ENCODE assay signal across 29 cellular contexts in the genomic region with DNA sequence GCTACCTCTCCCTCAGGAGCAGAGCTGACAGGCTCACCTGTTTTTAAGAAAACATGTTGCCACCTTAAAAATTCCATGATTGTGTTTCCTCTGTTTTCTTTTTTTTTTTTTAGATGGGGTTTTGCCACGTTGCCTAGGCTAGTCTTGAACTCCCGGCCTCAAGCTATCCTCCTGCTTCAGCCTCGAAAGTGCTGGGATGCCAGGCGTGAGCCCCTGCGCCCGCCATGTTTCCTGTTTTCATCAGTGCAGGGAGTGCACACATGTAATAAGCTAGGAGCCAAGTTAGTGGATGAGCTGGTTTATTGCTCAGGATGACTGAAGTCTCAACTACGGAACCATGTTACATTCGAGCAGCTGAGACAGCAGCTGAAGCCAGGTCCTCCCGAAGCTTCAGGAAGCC. TPM values are rescaled to one million over a fixed set of nuclear protein-coding genes. Genes with fewer than 3 reads are reported as not detected.
A peak's percentile ranks its signal among the peaks of the same experiment; 100 is the strongest.
DNase-seq lines count a peak whose midpoint lies in the region; ATAC-seq and TF ChIP-seq lines count a peak whose summit lies in the region.
"Had no signal": no experiment of that assay in that cellular context is flagged by ENCODE, and none has a peak within 500 bp of the region (broad histone marks: within the 10 kb centered on the region; RNA-seq: fewer than 3 reads in every experiment).

No MANE protein-coding gene starts in this region.

- no peak for DNase-seq in GM23338 (ENCODE audit: low spot score)
- DNase-seq in stimulated activated CD4-positive, alpha-beta T cell treated with anti-CD3 and anti-CD28 coated beads, Interleukin-12 subunit alpha, Interleukin-12 subunit beta, amount 100 ng/mL, for 4 hours, result no peak
- no peak for DNase-seq in NCI-H345 (lab: John Stamatoyannopoulos, UW)
- DNase-seq: ACHN; activated CD4-positive, alpha-beta T cell treated with anti-CD3 and anti-CD28 coated beads, Interleukin-2, amount 50 U/mL, for 1 hour; effector memory CD8-positive, alpha-beta T cell; GOT3; heart right ventricle; midbrain; NCI-H1105; NCI-H510A; Peyer's patch; small intestine; stimulated activated CD4-positive, alpha-beta T cell treated with anti-CD3 and anti-CD28 coated beads, Interleukin-4, amount 100 ng/mL, for 1 hour; stimulated activated naive CD4-positive, alpha-beta T cell; T-helper 2 cell; thyroid gland; WERI-Rb-1 had no signal

- H3K36me3 ChIP-seq in GM23338 (ENCODE audit: insufficient read depth) (no peaks in the 10 kb centered on the region), endocrine pancreas (ENCODE audit: control insufficient read depth, insufficient read depth, low read length) (no peaks in the 10 kb centered on the region), neural cell (ENCODE audit: insufficient read depth, low read length) (no peaks in the 10 kb centered on the region), stomach smooth muscle (ENCODE audit: control insufficient read depth in 2 of 2, insufficient read depth in 2 of 2, low read length in 2 of 2) (peaks cover 12 to 20% of the 10 kb centered on the region in 2 donors)

- no peak overlapping the region for H2AFZ ChIP-seq in GM23338
- H2AFZ ChIP-seq in neural cell (ENCODE audit: low read depth, low read length), result no peak overlapping the region

- peaks cover 31% of the 10 kb centered on the region for H3K36me3 Mint-ChIP-seq in GM23338 (ENCODE audit: low read depth)

- TF ChIP-seq CTCF in GM23338 (conservative IDR thresholded peaks at IDR 0.05; ENCODE audit: low read depth in 2 of 2) (no peak), neural cell (IDR thresholded peaks at IDR 0.05; ENCODE audit: poor library complexity, severe bottlenecking) (no peak)

- no peaks in the 10 kb centered on the region; the same call in 1 of the 3 replicates for H3K9me3 Mint-ChIP-seq in GM23338
- H3K9me3 Mint-ChIP-seq: activated naive CD4-positive, alpha-beta T cell treated with anti-CD3 and anti-CD28 coated beads, Interleukin-2, amount 50 U/mL, for 72 hours; activated T-helper 17 cell treated with anti-CD3 and anti-CD28 coated beads, Interleukin-2, amount 50 U/mL, for 72 hours; effector memory CD8-positive, alpha-beta T cell; IgD-negative memory B cell; nephron had no signal

- no peak overlapping the region for H3K4me3 ChIP-seq in GM23338
- H3K4me3 ChIP-seq in endocrine pancreas (ENCODE audit: control insufficient read depth, insufficient read depth, low read length), result no peak overlapping the region
- no peak overlapping the region for H3K4me3 ChIP-seq in neural cell (ENCODE audit: low read length)
- H3K4me3 ChIP-seq in stomach smooth muscle (ENCODE audit: low read length in 2 of 2), result no peak overlapping the region
- H3K4me3 ChIP-seq: prostate gland, thyroid gland had no signal

- H3K9me3 ChIP-seq in endocrine pancreas (ENCODE audit: control insufficient read depth, low read length) (no peaks in the 10 kb centered on the region), neural cell (ENCODE audit: low read length) (no peaks in the 10 kb centered on the region), stomach smooth muscle (ENCODE audit: control insufficient read depth in 2 of 2, low read length in 2 of 2) (no peaks in the 10 kb centered on the region)
- H3K9me3 ChIP-seq: heart right ventricle, Peyer's patch, prostate gland, thyroid gland had no signal

- no peak for ATAC-seq in GM23338
- no peak for ATAC-seq in GM21515 (IDR thresholded peaks at IDR 0.05; ENCODE audit: unreplicated experiment)
- no peak for ATAC-seq in GM21526 (IDR thresholded peaks at IDR 0.05; ENCODE audit: low FRiP score, unreplicated experiment)
- ATAC-seq: activated naive CD4-positive, alpha-beta T cell treated with anti-CD3 and anti-CD28 coated beads, Interleukin-2, amount 50 U/mL, for 72 hours; activated T-helper 17 cell treated with anti-CD3 and anti-CD28 coated beads, Interleukin-2, amount 50 U/mL, for 72 hours; effector memory CD8-positive, alpha-beta T cell had no signal

- peaks cover 22% of the 10 kb centered on the region for H3K27me3 Mint-ChIP-seq in GM23338 (ENCODE audit: insufficient read depth, low read depth, poor library complexity)
- H3K27me3 Mint-ChIP-seq: activated T-helper 17 cell treated with anti-CD3 and anti-CD28 coated beads, Interleukin-2, amount 50 U/mL, for 72 hours; effector memory CD8-positive, alpha-beta T cell; IgD-negative memory B cell had no signal

- H3K27ac ChIP-seq in GM23338 (ENCODE audit: low read depth) (peak overlapping the region; percentile 5; the same call in 1 of the 2 replicates), neural cell (ENCODE audit: low read length) (no peak overlapping the region), stomach smooth muscle (ENCODE audit: low read length) (peak overlapping the region; percentile 70)
- H3K27ac ChIP-seq: C4-2B had no signal

- H3F3A ChIP-seq in GM23338 (replicated peaks; ENCODE audit: low read depth) (peaks cover 17% of the 10 kb centered on the region), neural cell (ENCODE audit: insufficient read depth, low read length, poor library complexity, severe bottlenecking) (no peaks in the 10 kb centered on the region)

- H3K4me1 Mint-ChIP-seq in GM23338, result peaks cover 16% of the 10 kb centered on the region

- H3K4me3 Mint-ChIP-seq in GM23338, result no peak overlapping the region
- H3K4me3 Mint-ChIP-seq: activated T-helper 17 cell treated with anti-CD3 and anti-CD28 coated beads, Interleukin-2, amount 50 U/mL, for 72 hours; effector memory CD8-positive, alpha-beta T cell had no signal

- no peak for TF ChIP-seq EP300 in neural cell (conservative IDR thresholded peaks at IDR 0.05; ENCODE audit: poor library complexity, severe bottlenecking)

- H3K9ac ChIP-seq in endocrine pancreas (ENCODE audit: control insufficient read depth, insufficient read depth, low read length) (peak overlapping the region; percentile 74), neural cell (ENCODE audit: low read length) (peak overlapping the region; percentile 56), stomach smooth muscle (ENCODE audit: low read length in 2 of 2) (no peak overlapping the region)

- no peaks in the 10 kb centered on the region for H3K4me1 ChIP-seq in GM23338 (ENCODE audit: insufficient read depth)
- H3K4me1 ChIP-seq in endocrine pancreas (ENCODE audit: control insufficient read depth, insufficient read depth, low read length), result no peaks in the 10 kb centered on the region
- H3K4me1 ChIP-seq in stomach smooth muscle (ENCODE audit: control insufficient read depth, insufficient read depth, low read length), result peaks cover 31% of the 10 kb centered on the region
- H3K4me1 ChIP-seq: prostate gland had no signal

- peaks cover 5% of the 10 kb centered on the region for H4K20me1 ChIP-seq in GM23338 (replicated peaks; ENCODE audit: insufficient read depth)
- no peaks in the 10 kb centered on the region for H4K20me1 ChIP-seq in neural cell (ENCODE audit: insufficient read depth)

- no peak overlapping the region for H3K4me2 ChIP-seq in GM23338
- H3K4me2 ChIP-seq in neural cell (ENCODE audit: low read length), result no peak overlapping the region

- H3K79me2 ChIP-seq in GM23338 (replicated peaks; ENCODE audit: insufficient read depth) (no peaks in the 10 kb centered on the region; the same call in 1 of the 2 replicates), neural cell (replicated peaks; ENCODE audit: insufficient read depth, low read length) (no peaks in the 10 kb centered on the region)

- no peak overlapping the region for H3K27ac Mint-ChIP-seq in GM23338
- H3K27ac Mint-ChIP-seq: activated T-helper 17 cell treated with anti-CD3 and anti-CD28 coated beads, Interleukin-2, amount 50 U/mL, for 72 hours had no signal

- H3K27me3 ChIP-seq in GM23338 (ENCODE audit: insufficient read depth) (no peaks in the 10 kb centered on the region), endocrine pancreas (ENCODE audit: control insufficient read depth, insufficient read depth, low read length) (no peaks in the 10 kb centered on the region), neural cell (ENCODE audit: insufficient read depth, low read depth, low read length) (no peaks in the 10 kb centered on the region), stomach smooth muscle (ENCODE audit: control insufficient read depth in 1 of 2, insufficient read depth in 2 of 2, low read length in 2 of 2) (no peaks in the 10 kb centered on the region)
- H3K27me3 ChIP-seq: heart right ventricle, Peyer's patch, thyroid gland had no signal

- no peaks in the 10 kb centered on the region for H3K9me2 ChIP-seq in GM23338 (ENCODE audit: insufficient read depth)
- no peaks in the 10 kb centered on the region for H3K9me2 ChIP-seq in neural cell (ENCODE audit: insufficient read depth, low read length)

- no peak for TF ChIP-seq RAD21 in neural cell (conservative IDR thresholded peaks at IDR 0.05)

TF ChIP-seq in GM23338, 12 proteins besides CTCF, POLR2A, EP300 and RAD21 (continues in another document):
- TF ChIP-seq NANOG (IDR thresholded peaks at IDR 0.05; ENCODE audit: borderline replicate concordance) (no peak), JUNB (IDR thresholded peaks at IDR 0.05; ENCODE audit: unreplicated experiment) (no peak), STAT1 (IDR thresholded peaks at IDR 0.05; ENCODE audit: unreplicated experiment) (no peak)

TF ChIP-seq in neural cell, 6 proteins besides CTCF, POLR2A, EP300 and RAD21:
- TF ChIP-seq MXI1 (conservative IDR thresholded peaks at IDR 0.05; ENCODE audit: poor library complexity, severe bottlenecking), result no peak
- TF ChIP-seq TAF1 (IDR thresholded peaks at IDR 0.05; ENCODE audit: low read depth), result no peak

RNA-seq across cellular contexts. Expression of a gene that starts 13.6 kb away (rescaled TPM):
- 23.4 and 41.3 TPM in 2 replicates for total RNA-seq in GM23338 (2014; rRNA removed; shearing (Covaris generic))
- 17.0 and 17.7 TPM in 2 replicates for polyA plus RNA-seq in GM23338 (2016; fragmentation: Nextera tagmentation; extraction: Ambion mirVana)
- polyA plus RNA-seq in neural cell, result 20.0 and 24.0 TPM in 2 replicates
- polyA minus RNA-seq in neural cell, result 25.7 and 33.6 TPM in 2 replicates

RNA-seq across cellular contexts. Expression of a gene that starts 13.6 kb away (rescaled TPM):
- 69.7 and 122 TPM in 2 replicates for total RNA-seq in GM23338 (2014; rRNA removed; shearing (Covaris generic))
- polyA plus RNA-seq in GM23338 (2016; fragmentation: Nextera tagmentation; extraction: Ambion mirVana) (118 and 120 TPM in 2 replicates), neural cell (231 and 235 TPM in 2 replicates)
- polyA minus RNA-seq in neural cell, result 119 and 123 TPM in 2 replicates

RNA-seq across cellular contexts. Expression of a gene that starts 43.7 kb away (rescaled TPM):
- total RNA-seq in GM23338 (2014; rRNA removed; shearing (Covaris generic)), result 42.4 and 45.0 TPM in 2 replicates
- polyA plus RNA-seq in GM23338 (2016; fragmentation: Nextera tagmentation; extraction: Ambion mirVana) (14.1 and 14.5 TPM in 2 replicates), neural cell (3.6 and 4.5 TPM in 2 replicates)
- 8.3 and 9.4 TPM in 2 replicates for polyA minus RNA-seq in neural cell

Comparison
In these comparisons a context has a peak if more than half of its experiments do, and no peak if none do; other contexts are left out.
1. H3K9ac ChIP-seq: peak in endocrine pancreas (single experiment) and neural cell (single experiment); none in stomach smooth muscle (0 of 2).